Comparison of ENCODE assay signal across 11 cellular contexts in the genomic region with DNA sequence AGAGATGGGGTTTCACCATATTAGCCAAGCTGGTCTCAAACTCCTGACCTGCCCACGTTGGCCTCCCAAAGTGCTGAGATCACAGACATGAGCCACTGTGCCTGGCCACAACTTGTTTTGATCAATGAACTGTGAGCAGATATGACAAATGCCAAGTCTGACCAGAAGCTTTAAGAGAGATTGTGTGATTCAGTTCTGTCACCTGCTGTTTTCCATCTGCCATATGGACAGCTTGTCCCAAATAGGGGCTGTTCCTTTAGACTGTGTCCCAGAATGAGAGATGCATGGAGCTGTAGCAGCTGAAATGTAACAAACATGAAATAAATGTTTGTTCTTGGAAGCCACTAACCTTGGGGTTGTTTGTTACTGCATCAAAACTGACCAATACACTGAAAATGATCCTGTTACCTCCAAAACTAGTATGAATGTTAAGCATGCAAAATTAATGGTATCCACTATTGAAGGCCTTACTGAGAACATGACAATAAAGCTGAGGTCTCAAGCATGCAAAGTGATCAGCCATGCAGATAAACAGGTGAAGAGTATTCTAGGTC.
DNase-seq lines count a peak whose midpoint lies in the region; ATAC-seq, FAIRE-seq and TF ChIP-seq lines count a peak whose summit lies in the region.
"Had no signal": no experiment of that assay in that cellular context is flagged by ENCODE, and none has a peak within 500 bp of the region (broad histone marks: within the 10 kb centered on the region; RNA-seq: fewer than 3 reads in every experiment).

No MANE protein-coding gene starts in this region.

- H3K4me3 ChIP-seq in HepG2 (replicated peaks in 1 of 3; ENCODE audit: insufficient read depth in 1 of 3, low read depth in 2 of 3, low read length in 3 of 3) = no peak overlapping the region
- no peak overlapping the region for H3K4me3 ChIP-seq in right lobe of liver

- TF ChIP-seq RAD21 in HepG2 (CRISPR knock-in tag; IDR thresholded peaks at IDR 0.05) = no peak

- H2AFZ ChIP-seq in HepG2 (ENCODE audit: low read length) = no peak overlapping the region

- intact Hi-C loops in HepG2 (cut with micrococcal nuclease; ENCODE audit: unreplicated experiment) = no loop called here
- intact Hi-C loops in right lobe of liver (cut with DNase I) = no loop called here

- H3K4me3 Mint-ChIP-seq in activated T-helper 17 cell treated with anti-CD3 and anti-CD28 coated beads, Interleukin-2, amount 50 U/mL, for 72 hours = no peak overlapping the region
- H3K4me3 Mint-ChIP-seq: B cell; CD4-positive, alpha-beta T cell; IgD-negative memory B cell had no signal

- POLR2A ChIA-PET in HepG2 (lab: Yijun Ruan, JAX) = no interaction called here

- no peaks in the 10 kb centered on the region for H4K20me1 ChIP-seq in HepG2 (ENCODE audit: insufficient read depth, low read length)

- H3K27me3 Mint-ChIP-seq in activated T-helper 17 cell treated with anti-CD3 and anti-CD28 coated beads, Interleukin-2, amount 50 U/mL, for 72 hours = peaks cover 4% of the 10 kb centered on the region
- H3K27me3 Mint-ChIP-seq: B cell; CD4-positive, alpha-beta T cell; IgD-negative memory B cell had no signal

- no peaks in the 10 kb centered on the region for H3K9me3 ChIP-seq in HepG2 (ENCODE audit: low read length)
- H3K9me3 ChIP-seq in right lobe of liver = no peaks in the 10 kb centered on the region

- no peak for ATAC-seq in HepG2
- ATAC-seq in right lobe of liver = no peak
- ATAC-seq in activated T-helper 17 cell treated with anti-CD3 and anti-CD28 coated beads, Interleukin-2, amount 50 U/mL, for 72 hours (replicated peaks) = peak; percentile 31
- no peak for ATAC-seq in HG03095 (IDR thresholded peaks at IDR 0.05; ENCODE audit: unreplicated experiment)

- H3K27ac ChIP-seq in HepG2 (ENCODE audit: extremely low read length, insufficient read depth, low read length) = no peak overlapping the region
- no peak overlapping the region for H3K27ac ChIP-seq in right lobe of liver

- TF ChIP-seq EP300 in HepG2 (IDR thresholded peaks at IDR 0.05; ENCODE audit: low read depth in 2 of 2, low read length in 2 of 2) (no peak), HepG2 (CRISPR knock-in tag; IDR thresholded peaks at IDR 0.05; ENCODE audit: borderline replicate concordance) (no peak)

- no peak for FAIRE-seq in HepG2 (lab: Jason Lieb, UNC)

- BruUV-seq in HepG2 (replicated peaks; lab: Mats Ljungman, UMichigan) = no TSS peak

- CTCF ChIA-PET in HepG2 (lab: Yijun Ruan, JAX; ENCODE audit: low intra/inter-chr PET ratio, low total read pairs) = no interaction called here

- no peaks in the 10 kb centered on the region for H3K79me2 ChIP-seq in HepG2 (ENCODE audit: insufficient read depth, low read length)

- in situ Hi-C loops in HepG2 (cut with HindIII; ENCODE audit: extremely low pct_ligation_motif_present, low pct_unique_long_range_greater_than_20kb) = no loop called here

- peaks cover 13% of the 10 kb centered on the region for H3K4me1 ChIP-seq in HepG2 (ENCODE audit: insufficient read depth, low read length)
- H3K4me1 ChIP-seq in right lobe of liver = peaks cover 0 to 11% (median 0%) of the 10 kb centered on the region in 4 donors

- no peak overlapping the region for H3K27ac Mint-ChIP-seq in activated T-helper 17 cell treated with anti-CD3 and anti-CD28 coated beads, Interleukin-2, amount 50 U/mL, for 72 hours
- H3K27ac Mint-ChIP-seq: B cell; CD4-positive, alpha-beta T cell had no signal

- 0% methylated on average over 1 of the region's 1 CpG for WGBS in HepG2 (ENCODE audit: low lambda C conversion rate)
- no CpG with 5 or more reads among the region's 1 CpG for WGBS in right lobe of liver (ENCODE audit: insufficient coverage, low coverage, low lambda C conversion rate, missing lambda C conversion rate)

- H3K9me3 Mint-ChIP-seq in activated T-helper 17 cell treated with anti-CD3 and anti-CD28 coated beads, Interleukin-2, amount 50 U/mL, for 72 hours = no peaks in the 10 kb centered on the region
- H3K9me3 Mint-ChIP-seq: CD4-positive, alpha-beta T cell had no signal

- no peak for DNase-seq in HepG2 (ENCODE audit: low spot score)
- no peak for DNase-seq in right lobe of liver
- DNase-seq in myocyte (ENCODE audit: low read depth) = peak; percentile 79
- no peak for DNase-seq in SIG-M5 (lab: John Stamatoyannopoulos, UW)
- no peak for DNase-seq in stimulated activated naive CD4-positive, alpha-beta T cell (lab: John Stamatoyannopoulos, UW)
- DNase-seq: CD4-positive, alpha-beta T cell; HCEC 1CT had no signal

- no peaks in the 10 kb centered on the region for H3K4me1 Mint-ChIP-seq in activated T-helper 17 cell treated with anti-CD3 and anti-CD28 coated beads, Interleukin-2, amount 50 U/mL, for 72 hours

- no peaks in the 10 kb centered on the region for H3K27me3 ChIP-seq in HepG2 (ENCODE audit: control insufficient read depth in 1 of 2, insufficient read depth in 2 of 2, low read length in 2 of 2)
- H3K27me3 ChIP-seq in right lobe of liver = no peaks in the 10 kb centered on the region

- no peak overlapping the region for H3K4me2 ChIP-seq in HepG2 (ENCODE audit: low read depth, low read length)

- H3K36me3 ChIP-seq in HepG2 (replicated peaks in 1 of 2; ENCODE audit: control insufficient read depth in 1 of 2, insufficient read depth in 2 of 2, low read length in 2 of 2) (no peaks in the 10 kb centered on the region), right lobe of liver (no peaks in the 10 kb centered on the region)

- TF ChIP-seq POLR2A in HepG2 (IDR thresholded peaks at IDR 0.05; ENCODE audit: insufficient read depth in 1 of 2, low read depth in 2 of 2, low read length in 2 of 2) (no peak), right lobe of liver (IDR thresholded peaks at IDR 0.05) (no peak)

- TF ChIP-seq CTCF in HepG2 (CRISPR knock-in tag; IDR thresholded peaks at IDR 0.05) (no peak), right lobe of liver (IDR thresholded peaks at IDR 0.05) (no peak)

- no peaks in the 10 kb centered on the region for H3K36me3 Mint-ChIP-seq in activated T-helper 17 cell treated with anti-CD3 and anti-CD28 coated beads, Interleukin-2, amount 50 U/mL, for 72 hours (ENCODE audit: low read depth)

- H3K9ac ChIP-seq in HepG2 (ENCODE audit: insufficient read depth, low read depth, low read length) = no peak overlapping the region

TF ChIP-seq in HepG2, 621 proteins besides CTCF, POLR2A, EP300 and RAD21:
- TF ChIP-seq RBAK (CRISPR knock-in tag; IDR thresholded peaks at IDR 0.05) (peak; percentile 92), TBL1XR1 (IDR thresholded peaks at IDR 0.05; ENCODE audit: borderline replicate concordance, low read length, partially characterized antibody) (no peak)
TF ChIP-seq in HepG2: peak in this region for 1.
